Comparison of ENCODE assay signal across 12 cellular contexts in genomic region chr20:3923818-3924217, GRCh38. TPM values are rescaled to one million over a fixed set of nuclear protein-coding genes. Genes with fewer than 3 reads are reported as not detected.
DNase-seq lines count a peak whose midpoint lies in the region; ATAC-seq, FAIRE-seq and TF ChIP-seq lines count a peak whose summit lies in the region.
"Had no signal": no experiment of that assay in that cellular context is flagged by ENCODE, and none has a peak within 500 bp of the region (broad histone marks: within the 10 kb centered on the region; RNA-seq: fewer than 3 reads in every experiment).

No MANE protein-coding gene starts in this region.

- no peak overlapping the region for H2BK15ac ChIP-seq in IMR-90 (ENCODE audit: low read depth, low read length)
- H2BK15ac ChIP-seq in mesenchymal stem cell (ENCODE audit: low read depth, poor library complexity, severe bottlenecking) = no peak overlapping the region

- H2BK20ac ChIP-seq in IMR-90 (ENCODE audit: low read depth, low read length) = no peak overlapping the region

- H2BK5ac ChIP-seq in IMR-90 (ENCODE audit: low read depth, low read length, poor library complexity, severe bottlenecking) (no peak overlapping the region), mesenchymal stem cell (ENCODE audit: low read depth, low read length, poor library complexity, severe bottlenecking) (no peak overlapping the region)

- intact Hi-C loops in IMR-90 (cut with micrococcal nuclease) = no loop called here

- H2AK9ac ChIP-seq in IMR-90 (replicated peaks; ENCODE audit: low read depth, low read length, poor library complexity) = no peak overlapping the region

- H3K36me3 Mint-ChIP-seq in astrocyte (ENCODE audit: low read depth, unreplicated experiment) = peaks cover 20% of the 10 kb centered on the region

- no peak overlapping the region for H3K56ac ChIP-seq in IMR-90 (ENCODE audit: extremely low read depth, insufficient read depth, low read length)

- H2AK5ac ChIP-seq in IMR-90 (ENCODE audit: low read depth, low read length) (no peak overlapping the region), mesenchymal stem cell (ENCODE audit: low read length, severe bottlenecking) (no peak overlapping the region)

- no TSS peak for BruUV-seq in IMR-90 (replicated peaks; lab: Mats Ljungman, UMichigan)

- no peak overlapping the region for H3K18ac ChIP-seq in IMR-90 (ENCODE audit: low read depth, low read length)
- H3K18ac ChIP-seq in mesenchymal stem cell (ENCODE audit: low read depth in 1 of 2, low read length in 2 of 2) = no peak overlapping the region

- H4K8ac ChIP-seq in IMR-90 (ENCODE audit: low read depth in 2 of 2, low read length in 2 of 2) (no peak overlapping the region), mesenchymal stem cell (ENCODE audit: low read length) (peak overlapping the region; percentile 57)

- peaks cover 56 to 95% (median 87%) of the 10 kb centered on the region in 10 experiments for H3K4me1 ChIP-seq in BLaER1 treated with 17β-estradiol and CSF1 and Interleukin-3, amounts not matched to agents 10 nM and 100 nM
- H3K4me1 ChIP-seq in IMR-90 (ENCODE audit: control insufficient read depth, insufficient read depth, low read length) (peaks cover 21% of the 10 kb centered on the region), astrocyte (ENCODE audit: insufficient read depth, low read length) (peaks cover 12% of the 10 kb centered on the region), mesenchymal stem cell (ENCODE audit: control insufficient read depth, insufficient read depth, low read depth, low read length) (peaks cover 27% of the 10 kb centered on the region)

- H3K4me2 ChIP-seq in BLaER1 treated with 17β-estradiol and CSF1 and Interleukin-3, amounts not matched to agents 10 nM and 100 nM = peak overlapping the region in 9 of 11 experiments; percentile 6 to 81 (median 59); a peak in 18 of 22 replicates
- H3K4me2 ChIP-seq in IMR-90 (ENCODE audit: low read depth, low read length) (no peak overlapping the region), astrocyte (ENCODE audit: low read length) (peak overlapping the region; percentile 9), mesenchymal stem cell (ENCODE audit: low read length, poor library complexity, severe bottlenecking) (no peak overlapping the region)

- no peak for TF ChIP-seq CTCF in IMR-90 (conservative IDR thresholded peaks at IDR 0.05; ENCODE audit: low read depth, low read length)
- no peak for TF ChIP-seq CTCF in astrocyte (IDR thresholded peaks at IDR 0.05; ENCODE audit: insufficient read depth, low read depth, low read length)

- whole genome bisulfite sequencing in IMR-90 (ENCODE audit: extremely low coverage in 2 of 2, insufficient read length in 1 of 2), 2 experiments = 100% methylated on average over 1 of the region's 2 CpGs; no CpG with 5 or more reads in 1 of the 2 experiments
- 96% methylated on average over 2 of the region's 2 CpGs for WGBS in mesenchymal stem cell

- in situ Hi-C loops in IMR-90 (cut with MboI; ENCODE audit: low sequenced_read_pairs) = no loop called here

- POLR2A ChIA-PET in IMR-90 (lab: Charles Lee; ENCODE audit: unreplicated experiment) = no interaction called here

- H4K91ac ChIP-seq in IMR-90 (ENCODE audit: insufficient read depth, low read depth, low read length) (no peak overlapping the region), mesenchymal stem cell (ENCODE audit: low read length) (no peak overlapping the region)

- ATAC-seq in IMR-90 (ENCODE audit: low read depth) = peak; percentile 30; the same call in 1 of the 2 replicates
- no peak for ATAC-seq in HG03025 (IDR thresholded peaks at IDR 0.05; ENCODE audit: low FRiP score, unreplicated experiment)
- ATAC-seq in HG03457 (IDR thresholded peaks at IDR 0.05; ENCODE audit: unreplicated experiment) = no peak

- no peaks in the 10 kb centered on the region for H3K9me3 Mint-ChIP-seq in astrocyte (ENCODE audit: unreplicated experiment)
- H3K9me3 Mint-ChIP-seq: activated T-cell treated with anti-CD3 and anti-CD28 coated beads, Interleukin-2, amount 50 U/mL, for 4 hours had no signal

- H4K5ac ChIP-seq in IMR-90 (ENCODE audit: low read depth, low read length) = no peak overlapping the region

- no peaks in the 10 kb centered on the region for H3K27me3 Mint-ChIP-seq in astrocyte (ENCODE audit: low read depth, unreplicated experiment)

- H2BK120ac ChIP-seq in IMR-90 (ENCODE audit: low read depth, low read length) (no peak overlapping the region), mesenchymal stem cell (ENCODE audit: low read depth, low read length) (no peak overlapping the region)

- H3K79me1 ChIP-seq in IMR-90 (ENCODE audit: low read depth in 1 of 2, low read length in 2 of 2) (peaks cover 23 to 80% of the 10 kb centered on the region in 2 experiments; a peak in 3 of 4 replicates), mesenchymal stem cell (replicated peaks; ENCODE audit: low read length, poor library complexity, severe bottlenecking) (peaks cover 33% of the 10 kb centered on the region)

- H3K4me3 Mint-ChIP-seq in astrocyte (ENCODE audit: unreplicated experiment) = peak overlapping the region; percentile 70
- H3K4me3 Mint-ChIP-seq: activated T-cell treated with anti-CD3 and anti-CD28 coated beads, Interleukin-2, amount 50 U/mL, for 4 hours had no signal

- H3K14ac ChIP-seq in IMR-90 (replicated peaks; ENCODE audit: low read depth, low read length) (no peak overlapping the region), mesenchymal stem cell (ENCODE audit: low read length in 2 of 2) (no peak overlapping the region)

- H3K9me1 ChIP-seq in IMR-90 (ENCODE audit: insufficient read depth, low read length) = peaks cover 39% of the 10 kb centered on the region

- no peak for TF ChIP-seq RAD21 in IMR-90 (IDR thresholded peaks at IDR 0.05; ENCODE audit: low read length)

- H3K4me1 Mint-ChIP-seq in astrocyte (ENCODE audit: low read depth, unreplicated experiment) = peaks cover 57% of the 10 kb centered on the region

- H2AFZ ChIP-seq in IMR-90 (replicated peaks; ENCODE audit: low read length, poor library complexity) (no peak overlapping the region), astrocyte (ENCODE audit: low read depth, low read length) (no peak overlapping the region), mesenchymal stem cell (ENCODE audit: low read depth, low read length) (no peak overlapping the region)

- H3K27ac ChIP-seq in BLaER1 treated with 17β-estradiol and CSF1 and Interleukin-3, amounts not matched to agents 10 nM and 100 nM = peak overlapping the region in 8 of 11 experiments; percentile 2 to 58 (median 30); a peak in 10 of 22 replicates
- H3K27ac ChIP-seq in IMR-90 (ENCODE audit: insufficient read depth, low read length) (peak overlapping the region; percentile 3; the same call in 1 of the 2 replicates), astrocyte (ENCODE audit: low read depth, low read length) (no peak overlapping the region), mesenchymal stem cell (ENCODE audit: low read length, poor library complexity, severe bottlenecking) (no peak overlapping the region)

- peaks cover 45 to 100% (median 98%) of the 10 kb centered on the region in 11 experiments for H4K20me1 ChIP-seq in BLaER1 treated with 17β-estradiol and CSF1 and Interleukin-3, amounts not matched to agents 10 nM and 100 nM
- peaks cover 72% of the 10 kb centered on the region for H4K20me1 ChIP-seq in IMR-90 (ENCODE audit: insufficient read depth, low read length)
- H4K20me1 ChIP-seq in astrocyte (ENCODE audit: insufficient read depth, low read length) = peaks cover 84% of the 10 kb centered on the region

- dilution Hi-C loops in IMR-90 (cut with HindIII; ENCODE audit: low sequenced_read_pairs, unreplicated experiment) = no loop called here

- no peak overlapping the region for H2BK12ac ChIP-seq in mesenchymal stem cell (ENCODE audit: low read length in 2 of 2)

- H3K27me3 ChIP-seq in BLaER1 treated with 17β-estradiol and CSF1 and Interleukin-3, amounts not matched to agents 10 nM and 100 nM = no peaks in the 10 kb centered on the region
- H3K27me3 ChIP-seq in IMR-90 (ENCODE audit: control insufficient read depth, insufficient read depth, low read length) (no peaks in the 10 kb centered on the region), astrocyte (ENCODE audit: insufficient read depth, low read length) (no peaks in the 10 kb centered on the region), mesenchymal stem cell (ENCODE audit: control insufficient read depth in 1 of 2, insufficient read depth in 1 of 2, low read length in 2 of 2) (no peaks in the 10 kb centered on the region)

- H3K36me3 ChIP-seq in BLaER1 treated with 17β-estradiol and CSF1 and Interleukin-3, amounts not matched to agents 10 nM and 100 nM = peaks cover 65 to 85% (median 74%) of the 10 kb centered on the region in 11 experiments
- peaks cover 34% of the 10 kb centered on the region for H3K36me3 ChIP-seq in IMR-90 (ENCODE audit: control insufficient read depth, insufficient read depth, low read length)
- peaks cover 33% of the 10 kb centered on the region for H3K36me3 ChIP-seq in astrocyte (ENCODE audit: insufficient read depth, low read length)
- H3K36me3 ChIP-seq in mesenchymal stem cell (ENCODE audit: control insufficient read depth in 1 of 2, insufficient read depth in 2 of 2, low read depth in 1 of 2, low read length in 2 of 2) = peaks cover 50 to 74% of the 10 kb centered on the region in 2 experiments

- TF ChIP-seq POLR2A in IMR-90 (IDR thresholded peaks at IDR 0.05; ENCODE audit: low read depth, low read length) = no peak

- peak; percentile 77 for DNase-seq in IMR-90
- peak; percentile 52 for DNase-seq in astrocyte (ENCODE audit: low read depth)
- peak; percentile 50 for DNase-seq in mesenchymal stem cell
- DNase-seq in DMS53 (lab: John Stamatoyannopoulos, UW) = no peak
- DNase-seq in HCEC 1CT = no peak
- DNase-seq: activated T-cell treated with anti-CD3 and anti-CD28 coated beads, Interleukin-2, amount 50 U/mL, for 4 hours; NCI-H510A treated with DMSO at 0.1 percent for 48 hours; SW 1271 had no signal

- peak overlapping the region in 8 of 11 experiments; percentile 2 to 62 (median 30); a peak in 8 of 22 replicates for H3K9ac ChIP-seq in BLaER1 treated with 17β-estradiol and CSF1 and Interleukin-3, amounts not matched to agents 10 nM and 100 nM
- H3K9ac ChIP-seq in IMR-90 (ENCODE audit: low read depth, low read length) (no peak overlapping the region), astrocyte (ENCODE audit: low read length) (no peak overlapping the region), mesenchymal stem cell (ENCODE audit: low read length) (peak overlapping the region; percentile 37)

- H3K27ac Mint-ChIP-seq in astrocyte (ENCODE audit: unreplicated experiment) = peak overlapping the region; percentile 87

- FAIRE-seq in astrocyte (lab: Jason Lieb, UNC) = no peak
- FAIRE-seq: G401.6 had no signal

- no peak overlapping the region; the same call in 1 of the 2 replicates for H3K23ac ChIP-seq in IMR-90 (ENCODE audit: low read depth, low read length)
- no peak overlapping the region for H3K23ac ChIP-seq in mesenchymal stem cell (ENCODE audit: low read length in 2 of 2)

- no peak overlapping the region for H3K4me3 ChIP-seq in BLaER1 treated with 17β-estradiol and CSF1 and Interleukin-3, amounts not matched to agents 10 nM and 100 nM
- H3K4me3 ChIP-seq in IMR-90 (ENCODE audit: insufficient read depth, low read depth, low read length) (no peak overlapping the region), astrocyte (ENCODE audit: insufficient read depth, low read depth, low read length) (no peak overlapping the region), mesenchymal stem cell (ENCODE audit: insufficient read depth in 1 of 2, low read depth in 1 of 2, low read length in 2 of 2) (no peak overlapping the region)

- peaks cover 58% of the 10 kb centered on the region for H3K79me2 ChIP-seq in astrocyte (ENCODE audit: insufficient read depth, low read length)

- no peaks in the 10 kb centered on the region for H3K9me3 ChIP-seq in BLaER1 treated with 17β-estradiol and CSF1 and Interleukin-3, amounts not matched to agents 10 nM and 100 nM (replicated peaks in 1 of 11)
- H3K9me3 ChIP-seq in IMR-90 (ENCODE audit: control insufficient read depth, insufficient read depth, low read length) (no peaks in the 10 kb centered on the region), astrocyte (ENCODE audit: insufficient read depth, low read depth, low read length) (no peaks in the 10 kb centered on the region), mesenchymal stem cell (ENCODE audit: control insufficient read depth, low read length) (no peaks in the 10 kb centered on the region)

- no peak overlapping the region for H3K4ac ChIP-seq in IMR-90 (ENCODE audit: low read depth, low read length)
- H3K4ac ChIP-seq in mesenchymal stem cell (ENCODE audit: low read depth in 1 of 2, low read length in 2 of 2) = no peak overlapping the region

- CTCF ChIA-PET in IMR-90 (lab: Yijun Ruan, JAX) = no interaction called here

RNA-seq across cellular contexts. Expression of gene PANK2, which starts 34.6 kb away (rescaled TPM):
- total RNA-seq in IMR-90 (2012; rRNA removed) (28.1 and 47.8 TPM in 2 replicates), astrocyte (51.5 and 59.3 TPM in 2 replicates)
- polyA plus RNA-seq in IMR-90 (2012; rRNA removed) = 15.8 and 17.7 TPM in 2 replicates
- 7.9 and 8.4 TPM in 2 replicates for polyA plus RNA-seq in IMR-90 (2012; cell fraction: cytosol; rRNA removed)
- 29.3 and 35.5 TPM in 2 replicates for polyA plus RNA-seq in IMR-90 (2012; cell fraction: nucleus; rRNA removed; ENCODE audit: low replicate concordance)
- 21.4 TPM for polyA plus RNA-seq in mesenchymal stem cell (2013, experiment 1 of 2)
- polyA plus RNA-seq in mesenchymal stem cell (2013, experiment 2 of 2) = 21.4 TPM

Comparison
In these comparisons a context has a peak if more than half of its experiments do, and no peak if none do; other contexts are left out.
1. H3K27ac ChIP-seq: peak in BLaER1 treated with 17β-estradiol and CSF1 and Interleukin-3, amounts not matched to agents 10 nM and 100 nM (8 of 11) and IMR-90 (single experiment); none in astrocyte (single experiment) and mesenchymal stem cell (single experiment).
2. H3K4me2 ChIP-seq: peak in BLaER1 treated with 17β-estradiol and CSF1 and Interleukin-3, amounts not matched to agents 10 nM and 100 nM (9 of 11) and astrocyte (single experiment); none in IMR-90 (single experiment) and mesenchymal stem cell (single experiment).
3. H3K9ac ChIP-seq: peak in BLaER1 treated with 17β-estradiol and CSF1 and Interleukin-3, amounts not matched to agents 10 nM and 100 nM (8 of 11) and mesenchymal stem cell (single experiment); none in IMR-90 (single experiment) and astrocyte (single experiment).
4. DNase-seq: peak in IMR-90 (single experiment), astrocyte (single experiment) and mesenchymal stem cell (single experiment); none in DMS53 (single experiment) and HCEC 1CT (single experiment).